Comparison of ENCODE assay signal across 9 cellular contexts in the genomic region with DNA sequence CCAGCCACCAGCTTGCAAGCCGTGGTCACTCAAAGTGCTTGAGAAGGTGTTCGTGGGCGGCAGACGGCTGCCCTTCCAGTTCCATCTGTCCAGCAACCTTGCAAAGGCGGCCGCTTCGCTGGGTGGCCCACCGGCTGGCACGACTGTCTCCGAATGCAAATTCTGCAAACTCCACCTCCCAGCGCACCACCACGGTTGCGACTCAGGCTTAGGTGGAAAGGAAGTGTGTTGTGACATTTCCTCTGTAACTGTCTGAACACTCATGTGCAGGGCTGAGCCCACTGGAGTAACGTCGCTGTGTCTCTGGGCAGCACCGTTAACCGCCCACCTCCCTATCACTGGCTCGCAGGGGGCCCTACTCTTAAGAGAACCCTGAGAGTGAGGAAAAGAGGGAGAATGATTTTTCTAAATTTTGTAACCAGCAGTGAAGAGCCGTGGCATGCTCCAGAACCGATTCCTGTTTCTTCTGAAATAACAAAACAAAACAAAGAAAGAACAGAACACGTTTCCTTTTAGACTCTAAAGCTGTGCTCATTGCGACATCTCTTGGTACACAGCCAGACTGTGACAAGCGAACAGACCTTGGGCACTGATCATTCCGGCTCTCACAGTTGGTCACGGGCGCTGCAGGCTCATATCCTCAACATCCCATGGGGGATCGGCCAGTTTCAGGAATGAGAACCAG. TPM values are rescaled to one million over a fixed set of nuclear protein-coding genes. Genes with fewer than 3 reads are reported as not detected.
DNase-seq lines count a peak whose midpoint lies in the region; ATAC-seq and TF ChIP-seq lines count a peak whose summit lies in the region.
"Had no signal": no experiment of that assay in that cellular context is flagged by ENCODE, and none has a peak within 500 bp of the region (broad histone marks: within the 10 kb centered on the region; RNA-seq: fewer than 3 reads in every experiment).

A gene with protein sequence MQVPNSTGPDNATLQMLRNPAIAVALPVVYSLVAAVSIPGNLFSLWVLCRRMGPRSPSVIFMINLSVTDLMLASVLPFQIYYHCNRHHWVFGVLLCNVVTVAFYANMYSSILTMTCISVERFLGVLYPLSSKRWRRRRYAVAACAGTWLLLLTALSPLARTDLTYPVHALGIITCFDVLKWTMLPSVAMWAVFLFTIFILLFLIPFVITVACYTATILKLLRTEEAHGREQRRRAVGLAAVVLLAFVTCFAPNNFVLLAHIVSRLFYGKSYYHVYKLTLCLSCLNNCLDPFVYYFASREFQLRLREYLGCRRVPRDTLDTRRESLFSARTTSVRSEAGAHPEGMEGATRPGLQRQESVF (minus strand): TSS at position 155 of the 685 bp plus-strand sequence. CDS start 70,627 bp downstream, outside the sequence.

- ATAC-seq in HG03354 (IDR thresholded peaks at IDR 0.05; ENCODE audit: poor library complexity, severe bottlenecking, unreplicated experiment): peak; percentile 67
- peak; percentile 64 for ATAC-seq in SK-N-SH treated with all-trans-retinoic acid at 6 μM for 48 hours

- H3K9ac ChIP-seq in liver (ENCODE audit: low read depth in 1 of 2, low read length in 2 of 2): peak within 1 kb of the TSS in 1 of 2 donors; percentile 41

- DNase-seq in CD1c-positive myeloid dendritic cell (ENCODE audit: extremely low spot score) (peak; percentile 88), progenitor cell of endocrine pancreas (ENCODE audit: low spot score, unreplicated experiment) (no peak)
- peak; percentile 84 for DNase-seq in activated naive CD4-positive, alpha-beta T cell treated with Interleukin-2 at 50 U/mL for 16 hours
- DNase-seq in stimulated activated CD8-positive, alpha-beta memory T cell treated with anti-CD3 and anti-CD28 coated beads, Interleukin-4, amount 100 ng/mL, for 24 hours (ENCODE audit: low read depth): peak; percentile 59

- WGBS in liver: 42% methylated on average over 27 of the region's 27 CpGs

- H3K27me3 ChIP-seq in liver (ENCODE audit: control insufficient read depth in 4 of 4, insufficient read depth in 4 of 4, low read length in 3 of 4): no peaks in the 10 kb centered on the region

- H3K27ac Mint-ChIP-seq in progenitor cell of endocrine pancreas: no peak within 1 kb of the TSS

- no peaks in the 10 kb centered on the region for H3K27me3 Mint-ChIP-seq in progenitor cell of endocrine pancreas

- H3K4me3 Mint-ChIP-seq in progenitor cell of endocrine pancreas (ENCODE audit: low read depth): no peak within 1 kb of the TSS

- no peaks in the 10 kb centered on the region for H3K36me3 Mint-ChIP-seq in progenitor cell of endocrine pancreas (ENCODE audit: insufficient read depth)

- TF ChIP-seq POLR2A in GM19193 (IDR thresholded peaks at IDR 0.05; ENCODE audit: extremely low read depth, insufficient read depth, insufficient read length): peak; percentile 80

- H3K36me3 ChIP-seq in liver (ENCODE audit: control insufficient read depth in 4 of 4, insufficient read depth in 3 of 4, low read depth in 1 of 4, low read length in 3 of 4): no peaks in the 10 kb centered on the region

- H3K9me3 Mint-ChIP-seq in progenitor cell of endocrine pancreas (ENCODE audit: low read depth): no peaks in the 10 kb centered on the region

- H3K4me3 ChIP-seq in liver (ENCODE audit: low read depth in 1 of 3, low read length in 3 of 3): peak within 1 kb of the TSS; percentile 18 to 41 (median 37)

- H3K27ac ChIP-seq in liver (ENCODE audit: low read depth in 1 of 2, low read length in 2 of 2): peak within 1 kb of the TSS; percentile 46 to 57

- TF ChIP-seq RAD21 in liver (IDR thresholded peaks at IDR 0.05): peak; percentile 12 to 25

- TF ChIP-seq CTCF in liver (IDR thresholded peaks at IDR 0.05; ENCODE audit: low read depth, low read length, missing input control): no peak
- TF ChIP-seq CTCF in progenitor cell of endocrine pancreas (IDR thresholded peaks at IDR 0.05; ENCODE audit: unreplicated experiment): no peak

- no peaks in the 10 kb centered on the region for H3K9me3 ChIP-seq in liver (ENCODE audit: control insufficient read depth in 4 of 4, low read length in 3 of 4)

- H3K4me1 Mint-ChIP-seq in progenitor cell of endocrine pancreas (ENCODE audit: low read depth): no peaks in the 10 kb centered on the region

- H3K4me1 ChIP-seq in liver (ENCODE audit: control insufficient read depth in 4 of 4, insufficient read depth in 4 of 4, low read length in 3 of 4): peaks cover 0 to 7% (median 1%) of the 10 kb centered on the region in 4 donors

TF ChIP-seq in SK-N-SH treated with all-trans-retinoic acid at 6 μM for 48 hours, 23 proteins besides CTCF, POLR2A, EP300 and RAD21:
- TF ChIP-seq RARB (CRISPR knock-in tag; IDR thresholded peaks at IDR 0.05) (no peak), OSR1 (CRISPR knock-in tag; IDR thresholded peaks at IDR 0.05) (no peak), ZFP30 (CRISPR knock-in tag; IDR thresholded peaks at IDR 0.05) (no peak), CSDC2 (CRISPR knock-in tag; IDR thresholded peaks at IDR 0.05) (no peak), TOX (CRISPR knock-in tag; IDR thresholded peaks at IDR 0.05; ENCODE audit: borderline replicate concordance) (no peak), ARNTL (CRISPR knock-in tag; IDR thresholded peaks at IDR 0.05; ENCODE audit: borderline replicate concordance, low read depth) (no peak)
- TF ChIP-seq, protein P1, sequence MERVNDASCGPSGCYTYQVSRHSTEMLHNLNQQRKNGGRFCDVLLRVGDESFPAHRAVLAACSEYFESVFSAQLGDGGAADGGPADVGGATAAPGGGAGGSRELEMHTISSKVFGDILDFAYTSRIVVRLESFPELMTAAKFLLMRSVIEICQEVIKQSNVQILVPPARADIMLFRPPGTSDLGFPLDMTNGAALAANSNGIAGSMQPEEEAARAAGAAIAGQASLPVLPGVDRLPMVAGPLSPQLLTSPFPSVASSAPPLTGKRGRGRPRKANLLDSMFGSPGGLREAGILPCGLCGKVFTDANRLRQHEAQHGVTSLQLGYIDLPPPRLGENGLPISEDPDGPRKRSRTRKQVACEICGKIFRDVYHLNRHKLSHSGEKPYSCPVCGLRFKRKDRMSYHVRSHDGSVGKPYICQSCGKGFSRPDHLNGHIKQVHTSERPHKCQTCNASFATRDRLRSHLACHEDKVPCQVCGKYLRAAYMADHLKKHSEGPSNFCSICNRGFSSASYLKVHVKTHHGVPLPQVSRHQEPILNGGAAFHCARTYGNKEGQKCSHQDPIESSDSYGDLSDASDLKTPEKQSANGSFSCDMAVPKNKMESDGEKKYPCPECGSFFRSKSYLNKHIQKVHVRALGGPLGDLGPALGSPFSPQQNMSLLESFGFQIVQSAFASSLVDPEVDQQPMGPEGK (CRISPR knock-in tag; IDR thresholded peaks at IDR 0.05; ENCODE audit: borderline replicate concordance): no peak

TF ChIP-seq in liver, 16 proteins besides CTCF, POLR2A, EP300 and RAD21:
- TF ChIP-seq TAF1 (conservative IDR thresholded peaks at IDR 0.05) (no peak), HNF4G (IDR thresholded peaks at IDR 0.05) (no peak), HNF4A (conservative IDR thresholded peaks at IDR 0.05) (peak in 1 of 2 donors; percentile 37), GABPA (IDR thresholded peaks at IDR 0.05 in 1 of 2, conservative IDR thresholded peaks at IDR 0.05 in 1 of 2) (no peak)
- TF ChIP-seq, protein P2, sequence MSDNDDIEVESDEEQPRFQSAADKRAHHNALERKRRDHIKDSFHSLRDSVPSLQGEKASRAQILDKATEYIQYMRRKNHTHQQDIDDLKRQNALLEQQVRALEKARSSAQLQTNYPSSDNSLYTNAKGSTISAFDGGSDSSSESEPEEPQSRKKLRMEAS (IDR thresholded peaks at IDR 0.05): no peak

RNA-seq across cellular contexts. Expression of the gene that starts here (rescaled TPM):
- total RNA-seq in liver (1 to 10 TPM in 1 of 2 donors, under 1 TPM in 1; 0.59 to 4.4 TPM), progenitor cell of endocrine pancreas (not detected in 2 replicates)
- under 1 TPM; 0.24 to 0.59 TPM for polyA plus RNA-seq in liver
- total RNA-seq: temporal lobe had no signal
